ENCODE assay signal across 21 cellular contexts in the genomic region with DNA sequence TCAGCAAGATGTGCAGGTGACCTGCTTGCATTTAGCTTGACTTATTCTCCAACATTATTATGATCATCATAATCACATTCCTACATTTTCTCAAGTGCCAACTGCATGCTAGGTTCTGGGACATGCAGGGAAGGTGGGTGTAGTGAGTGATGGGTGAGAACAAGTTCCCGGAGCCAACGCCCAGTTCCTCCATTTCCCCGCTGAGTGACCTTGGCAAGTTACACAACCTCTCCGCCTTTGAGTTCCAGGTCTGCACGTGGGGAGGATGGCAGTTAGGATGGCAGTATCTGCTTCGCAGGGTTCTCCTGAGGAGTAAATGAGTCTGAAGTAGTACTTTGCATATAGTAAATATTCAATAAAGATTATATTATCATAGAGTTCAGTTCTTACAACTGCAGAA.
"Had no signal": no experiment of that assay in that cellular context is flagged by ENCODE, and none has a peak within 500 bp of the region (broad histone marks: within the 10 kb centered on the region; RNA-seq: fewer than 3 reads in every experiment).

No MANE protein-coding gene starts in this region.

- ATAC-seq: left colon; left lung; lower lobe of right lung; right cardiac atrium; sciatic nerve; stimulated activated effector memory CD8-positive, alpha-beta T cell treated with anti-CD3 and anti-CD28 coated beads, Interleukin-12 subunit alpha, Interleukin-12 subunit beta, amount 100 ng/mL, for 72 hours; upper lobe of right lung had no signal

- H3K27ac ChIP-seq: left lung, lower lobe of right lung, parathyroid adenoma, skin epidermis, suprapubic skin, thoracic aorta, tibial artery, upper lobe of right lung had no signal

- DNase-seq: immature natural killer cell; kidney; left colon; left lung; lower lobe of right lung; mammary epithelial cell; mesenchymal stem cell; naive B cell; retina; right cardiac atrium; stimulated activated CD4-positive, alpha-beta T cell treated with anti-CD3 and anti-CD28 coated beads, Interleukin-4, amount 100 ng/mL, for 24 hours; stimulated activated naive CD4-positive, alpha-beta T cell; tibial artery; trophoblast cell; upper lobe of right lung had no signal
